1 cellular context compared by ENCODE assay signal in the genomic region with DNA sequence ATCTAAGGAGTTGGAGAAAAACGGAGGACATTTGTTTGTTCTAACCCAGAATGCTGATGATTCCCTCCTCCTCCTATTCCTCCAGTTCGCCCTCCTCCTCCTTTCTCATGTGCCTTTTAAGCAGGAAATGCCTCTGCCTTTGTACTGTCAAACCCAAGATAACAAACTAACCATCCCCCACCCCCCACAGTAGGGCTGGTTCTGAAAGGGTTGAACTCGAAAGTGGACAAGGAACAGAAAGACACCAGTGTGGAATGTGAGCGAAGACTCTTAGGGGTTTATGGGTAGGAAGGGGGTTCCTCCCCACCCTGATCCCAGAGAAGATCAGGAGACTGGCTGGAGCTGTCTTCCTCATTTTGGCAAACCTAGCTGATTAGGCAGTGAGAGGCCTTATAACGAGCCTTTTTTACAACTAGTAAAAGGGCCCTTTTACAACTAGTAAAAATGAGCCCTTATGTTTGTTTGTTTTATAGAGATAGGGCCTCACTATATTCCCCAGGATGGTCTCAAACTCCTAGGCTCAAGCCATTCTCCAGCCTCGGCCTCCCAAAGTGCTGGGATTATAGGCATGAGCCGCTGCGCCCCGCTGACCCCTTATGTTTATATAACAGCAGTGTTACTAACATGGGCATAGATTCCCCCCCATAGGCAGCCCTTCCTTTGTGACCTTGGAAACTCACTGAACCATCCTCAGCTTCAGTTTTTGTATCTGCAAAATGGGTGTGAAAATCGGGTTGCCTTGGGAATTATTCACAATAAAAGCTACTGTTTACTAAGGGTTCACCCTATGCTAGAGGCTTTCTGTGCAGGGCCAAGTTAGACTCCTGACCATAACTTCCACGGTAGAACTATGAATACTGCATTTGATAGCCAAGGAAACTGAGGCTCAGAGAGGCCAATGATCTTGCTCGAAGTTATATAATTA.
TF ChIP-seq lines count a peak whose summit lies in the region.

No MANE protein-coding gene starts in this region.

TF ChIP-seq in HepG2, 621 proteins besides CTCF, POLR2A, EP300 and RAD21 (continued from another document):
- TF ChIP-seq ZNF10 (CRISPR knock-in tag; IDR thresholded peaks at IDR 0.05; ENCODE audit: borderline replicate concordance, low read depth): no peak
- no peak for TF ChIP-seq ZNF44 (CRISPR knock-in tag; IDR thresholded peaks at IDR 0.05)
- TF ChIP-seq KDM5A (IDR thresholded peaks at IDR 0.05; ENCODE audit: borderline replicate concordance, low read length): peak; percentile 16; the same call in 1 of the 2 replicates
- TF ChIP-seq ADNP (CRISPR knock-in tag; IDR thresholded peaks at IDR 0.05): peak; percentile 74
- peak; percentile 95 for TF ChIP-seq KDM1A (CRISPR knock-in tag; IDR thresholded peaks at IDR 0.05)
- peak; percentile 4; the same call in 1 of the 2 replicates for TF ChIP-seq SMC3 (IDR thresholded peaks at IDR 0.05; ENCODE audit: low read length)
- TF ChIP-seq ATM (IDR thresholded peaks at IDR 0.05; ENCODE audit: borderline replicate concordance): no peak
- no peak for TF ChIP-seq SNRNP70 (IDR thresholded peaks at IDR 0.05; ENCODE audit: low read depth, low read length)
- TF ChIP-seq POLR2G (IDR thresholded peaks at IDR 0.05; ENCODE audit: low read depth, low read length): no peak; the same call in 1 of the 2 replicates
- TF ChIP-seq XBP1 (CRISPR knock-in tag; IDR thresholded peaks at IDR 0.05): no peak
- TF ChIP-seq ZBTB3 (CRISPR knock-in tag; IDR thresholded peaks at IDR 0.05; ENCODE audit: borderline replicate concordance, low read depth): no peak
- peak; percentile 12; the same call in 1 of the 2 replicates for TF ChIP-seq ELF1 (CRISPR knock-in tag; IDR thresholded peaks at IDR 0.05)
- TF ChIP-seq RCOR2 (CRISPR knock-in tag; IDR thresholded peaks at IDR 0.05): peak; percentile 85; the same call in 1 of the 2 replicates
- TF ChIP-seq ZNF678 (CRISPR knock-in tag; IDR thresholded peaks at IDR 0.05): no peak
- peak; percentile 34; the same call in 1 of the 2 replicates for TF ChIP-seq NR2F6 (IDR thresholded peaks at IDR 0.05)
- no peak for TF ChIP-seq NR2F6 (CRISPR knock-in tag; IDR thresholded peaks at IDR 0.05)
- TF ChIP-seq ZNF552 (CRISPR knock-in tag; IDR thresholded peaks at IDR 0.05; ENCODE audit: borderline replicate concordance): peak; percentile 60; the same call in 1 of the 2 replicates
- no peak for TF ChIP-seq ZNF687 (CRISPR knock-in tag; IDR thresholded peaks at IDR 0.05)
- TF ChIP-seq, protein P1, sequence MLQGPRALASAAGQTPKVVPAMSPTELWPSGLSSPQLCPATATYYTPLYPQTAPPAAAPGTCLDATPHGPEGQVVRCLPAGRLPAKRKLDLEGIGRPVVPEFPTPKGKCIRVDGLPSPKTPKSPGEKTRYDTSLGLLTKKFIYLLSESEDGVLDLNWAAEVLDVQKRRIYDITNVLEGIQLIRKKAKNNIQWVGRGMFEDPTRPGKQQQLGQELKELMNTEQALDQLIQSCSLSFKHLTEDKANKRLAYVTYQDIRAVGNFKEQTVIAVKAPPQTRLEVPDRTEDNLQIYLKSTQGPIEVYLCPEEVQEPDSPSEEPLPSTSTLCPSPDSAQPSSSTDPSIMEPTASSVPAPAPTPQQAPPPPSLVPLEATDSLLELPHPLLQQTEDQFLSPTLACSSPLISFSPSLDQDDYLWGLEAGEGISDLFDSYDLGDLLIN (CRISPR knock-in tag; IDR thresholded peaks at IDR 0.05; ENCODE audit: borderline replicate concordance): no peak
- TF ChIP-seq TEAD2 (CRISPR knock-in tag; IDR thresholded peaks at IDR 0.05): no peak
- peak; percentile 72 for TF ChIP-seq ZNF143 (CRISPR knock-in tag; IDR thresholded peaks at IDR 0.05)
- TF ChIP-seq POLR2AphosphoS5 (IDR thresholded peaks at IDR 0.05; ENCODE audit: low read depth, low read length): peak; percentile 62; the same call in 1 of the 2 replicates
- peak; percentile 61 for TF ChIP-seq SP4 (CRISPR knock-in tag; IDR thresholded peaks at IDR 0.05)
- 0 out of 2 replicates have a peak, but pooled peaks have one; percentile 47 for TF ChIP-seq SNAI1 (CRISPR knock-in tag; IDR thresholded peaks at IDR 0.05; ENCODE audit: borderline replicate concordance)
- TF ChIP-seq PHF8 (CRISPR knock-in tag; IDR thresholded peaks at IDR 0.05): no peak
